In the genomic region with DNA sequence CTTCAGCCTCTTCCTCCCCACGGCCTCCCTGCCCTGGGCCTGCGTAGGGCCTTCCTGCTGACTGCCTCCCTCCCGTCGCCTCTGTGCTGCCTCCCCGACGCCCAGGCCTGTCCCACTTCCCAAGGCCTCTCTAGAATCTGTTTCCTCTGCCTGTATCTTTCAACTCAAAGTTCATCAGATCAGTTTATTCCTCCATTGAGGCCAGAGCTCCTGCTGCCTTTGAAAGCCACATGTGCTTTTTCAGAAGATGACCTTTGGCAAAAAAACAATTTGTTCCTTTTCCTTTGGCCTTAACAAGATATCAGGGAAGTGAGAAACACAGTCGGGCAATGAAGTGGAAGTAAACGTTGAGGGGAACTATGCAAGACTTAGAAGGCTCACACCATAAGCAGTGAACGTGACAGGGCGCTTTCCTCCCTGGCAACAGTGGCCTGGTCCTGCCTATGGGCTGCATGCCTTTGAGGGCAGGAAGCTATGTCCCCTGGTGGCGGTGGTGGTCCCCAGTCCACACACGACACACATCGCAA, we compare ENCODE assay signal across 12 cellular contexts.
DNase-seq lines count a peak whose midpoint lies in the region; ATAC-seq and TF ChIP-seq lines count a peak whose summit lies in the region.
"Had no signal": no experiment of that assay in that cellular context is flagged by ENCODE, and none has a peak within 500 bp of the region (broad histone marks: within the 10 kb centered on the region; RNA-seq: fewer than 3 reads in every experiment).

No MANE protein-coding gene starts in this region.

- H3K4me3 ChIP-seq in liver (ENCODE audit: low read depth in 1 of 3, low read length in 3 of 3) (no peak overlapping the region), psoas muscle (no peak overlapping the region), PC-3 (ENCODE audit: low read length) (no peak overlapping the region)
- H3K4me3 ChIP-seq: body of pancreas had no signal

- H2AFZ ChIP-seq in PC-3 (ENCODE audit: low read length): no peak overlapping the region

- H3K4me3 Mint-ChIP-seq in stimulated activated naive B cell treated with anti-CD40 and anti-IgM and Interleukin-4, amounts not matched to agents 10 μg/mL and 1 μg/mL and 100 μg/mL, for 72 hours: no peak overlapping the region

- CTCF ChIA-PET in PC-3 (lab: Charles Lee): no interaction called here

- H3K9me3 Mint-ChIP-seq in stimulated activated naive B cell treated with anti-CD40 and anti-IgM and Interleukin-4, amounts not matched to agents 10 μg/mL and 1 μg/mL and 100 μg/mL, for 72 hours: peaks cover 0 to 2% of the 10 kb centered on the region in 2 donors

- intact Hi-C loops in psoas muscle (cut with DNase I) (no loop called here), PC-3 (cut with micrococcal nuclease) (no loop called here)

- H3K79me2 ChIP-seq in PC-3 (ENCODE audit: low read length): no peaks in the 10 kb centered on the region

- H3K4me1 Mint-ChIP-seq in stimulated activated naive B cell treated with anti-CD40 and anti-IgM and Interleukin-4, amounts not matched to agents 10 μg/mL and 1 μg/mL and 100 μg/mL, for 72 hours: peaks cover 29 to 54% of the 10 kb centered on the region in 2 donors

- TF ChIP-seq CTCF in liver (IDR thresholded peaks at IDR 0.05; ENCODE audit: low read depth, low read length, missing input control): no peak
- TF ChIP-seq CTCF in psoas muscle (IDR thresholded peaks at IDR 0.05): no peak
- no peak for TF ChIP-seq CTCF in PC-3 (conservative IDR thresholded peaks at IDR 0.05; ENCODE audit: low read depth, low read length)

- peak; percentile 67 to 75 for ATAC-seq in stimulated activated naive B cell treated with anti-CD40 and anti-IgM and Interleukin-4, amounts not matched to agents 10 μg/mL and 1 μg/mL and 100 μg/mL, for 72 hours (replicated peaks)
- ATAC-seq in psoas muscle: no peak
- ATAC-seq in PC-3: no peak
- ATAC-seq: activated CD4-positive, CD25-positive, alpha-beta regulatory T cell treated with anti-CD3 and anti-CD28 coated beads, Interleukin-2, amount 50 U/mL, for 24 hours; body of pancreas had no signal

- no peak overlapping the region for H3K4me2 ChIP-seq in PC-3 (ENCODE audit: low read length)

- H3K27me3 Mint-ChIP-seq in stimulated activated naive B cell treated with anti-CD40 and anti-IgM and Interleukin-4, amounts not matched to agents 10 μg/mL and 1 μg/mL and 100 μg/mL, for 72 hours: no peaks in the 10 kb centered on the region

- peaks cover 4 to 28% (median 14%) of the 10 kb centered on the region in 4 donors for H3K4me1 ChIP-seq in liver (ENCODE audit: control insufficient read depth in 4 of 4, insufficient read depth in 4 of 4, low read length in 3 of 4)
- peaks cover 11% of the 10 kb centered on the region for H3K4me1 ChIP-seq in psoas muscle
- no peaks in the 10 kb centered on the region for H3K4me1 ChIP-seq in PC-3 (ENCODE audit: insufficient read depth, low read length)
- H3K4me1 ChIP-seq: body of pancreas had no signal

- no peaks in the 10 kb centered on the region for H3K27me3 ChIP-seq in liver (ENCODE audit: control insufficient read depth in 4 of 4, insufficient read depth in 4 of 4, low read length in 3 of 4)
- no peaks in the 10 kb centered on the region for H3K27me3 ChIP-seq in psoas muscle (ENCODE audit: insufficient read depth in 3 of 3, low read length in 2 of 3)
- H3K27me3 ChIP-seq in PC-3 (ENCODE audit: low read length): no peaks in the 10 kb centered on the region
- H3K27me3 ChIP-seq: body of pancreas had no signal

- H3K27ac ChIP-seq in caudate nucleus (ENCODE audit: low read depth, low read length) (peak overlapping the region; percentile 70), liver (ENCODE audit: low read depth in 1 of 2, low read length in 2 of 2) (peak overlapping the region; percentile 71 to 93), psoas muscle (no peak overlapping the region), PC-3 (ENCODE audit: low read length) (no peak overlapping the region)

- BruUV-seq in PC-3 (replicated peaks; lab: Mats Ljungman, UMichigan): no TSS peak

- H3F3A ChIP-seq in PC-3 (ENCODE audit: low read length, unreplicated experiment): no peaks in the 10 kb centered on the region

- no peaks in the 10 kb centered on the region for H3K9me2 ChIP-seq in PC-3 (replicated peaks; ENCODE audit: low read length)

- TF ChIP-seq RAD21 in liver (IDR thresholded peaks at IDR 0.05): peak; percentile 34 to 55

- POLR2A ChIA-PET in PC-3 (lab: Charles Lee; ENCODE audit: unreplicated experiment): no interaction called here

- H3K27ac Mint-ChIP-seq in stimulated activated naive B cell treated with anti-CD40 and anti-IgM and Interleukin-4, amounts not matched to agents 10 μg/mL and 1 μg/mL and 100 μg/mL, for 72 hours: peak overlapping the region; percentile 56

- no peaks in the 10 kb centered on the region for H3K9me3 ChIP-seq in liver (ENCODE audit: control insufficient read depth in 4 of 4, low read length in 3 of 4)
- H3K9me3 ChIP-seq in psoas muscle: no peaks in the 10 kb centered on the region
- no peaks in the 10 kb centered on the region for H3K9me3 ChIP-seq in PC-3 (ENCODE audit: low read length)
- H3K9me3 ChIP-seq: body of pancreas had no signal

- no peaks in the 10 kb centered on the region for H4K20me1 ChIP-seq in PC-3 (ENCODE audit: low read length)

- 71% methylated on average over 13 of the region's 13 CpGs for WGBS in liver
- 82 to 85% (median 83%) methylated on average over 13 of the region's 13 CpGs for WGBS in psoas muscle, 3 donors

- H3K36me3 Mint-ChIP-seq in stimulated activated naive B cell treated with anti-CD40 and anti-IgM and Interleukin-4, amounts not matched to agents 10 μg/mL and 1 μg/mL and 100 μg/mL, for 72 hours: no peaks in the 10 kb centered on the region

- in situ Hi-C loops in KBM-7 (cut with MboI; ENCODE audit: low pct_unique_long_range_greater_than_20kb, low sequenced_read_pairs): no loop called here

- DNase-seq in KBM-7 (peak; percentile 49), caudate nucleus (lab: John Stamatoyannopoulos, UW) (peak in 8 of 61 donors; percentile 11 to 25 (median 17)), psoas muscle (no peak), hepatic stellate cell (ENCODE audit: low spot score) (no peak), PC-3 (no peak)
- peak; percentile 6 for DNase-seq in stimulated activated naive B cell treated with anti-CD40 and anti-IgM and Interleukin-4, amounts not matched to agents 10 μg/mL and 1 μg/mL and 100 μg/mL, for 72 hours
- no peak for DNase-seq in activated CD8-positive, alpha-beta memory T cell treated with anti-CD3 and anti-CD28 coated beads, Interleukin-2, amount 50 U/mL, for 4 hours
- DNase-seq: NCI-H446 treated with DMSO at 0.1 percent for 48 hours; stimulated activated CD4-positive, alpha-beta T cell treated with anti-CD3 and anti-CD28 coated beads, Interleukin-12 subunit alpha, Interleukin-12 subunit beta, amount 100 ng/mL, for 4 hours had no signal

- no peaks in the 10 kb centered on the region for H3K36me3 ChIP-seq in liver (ENCODE audit: control insufficient read depth in 4 of 4, insufficient read depth in 3 of 4, low read depth in 1 of 4, low read length in 3 of 4)
- no peaks in the 10 kb centered on the region for H3K36me3 ChIP-seq in psoas muscle (ENCODE audit: insufficient read depth in 1 of 2, low read depth in 1 of 2)
- no peaks in the 10 kb centered on the region for H3K36me3 ChIP-seq in PC-3 (ENCODE audit: low read depth, low read length)

- no peak overlapping the region for H3K9ac ChIP-seq in liver (ENCODE audit: low read depth in 1 of 2, low read length in 2 of 2)
- H3K9ac ChIP-seq in PC-3 (ENCODE audit: low read length): no peak overlapping the region

TF ChIP-seq in liver, 16 proteins besides CTCF, POLR2A, EP300 and RAD21 (continues in another document):
- TF ChIP-seq, protein P1, sequence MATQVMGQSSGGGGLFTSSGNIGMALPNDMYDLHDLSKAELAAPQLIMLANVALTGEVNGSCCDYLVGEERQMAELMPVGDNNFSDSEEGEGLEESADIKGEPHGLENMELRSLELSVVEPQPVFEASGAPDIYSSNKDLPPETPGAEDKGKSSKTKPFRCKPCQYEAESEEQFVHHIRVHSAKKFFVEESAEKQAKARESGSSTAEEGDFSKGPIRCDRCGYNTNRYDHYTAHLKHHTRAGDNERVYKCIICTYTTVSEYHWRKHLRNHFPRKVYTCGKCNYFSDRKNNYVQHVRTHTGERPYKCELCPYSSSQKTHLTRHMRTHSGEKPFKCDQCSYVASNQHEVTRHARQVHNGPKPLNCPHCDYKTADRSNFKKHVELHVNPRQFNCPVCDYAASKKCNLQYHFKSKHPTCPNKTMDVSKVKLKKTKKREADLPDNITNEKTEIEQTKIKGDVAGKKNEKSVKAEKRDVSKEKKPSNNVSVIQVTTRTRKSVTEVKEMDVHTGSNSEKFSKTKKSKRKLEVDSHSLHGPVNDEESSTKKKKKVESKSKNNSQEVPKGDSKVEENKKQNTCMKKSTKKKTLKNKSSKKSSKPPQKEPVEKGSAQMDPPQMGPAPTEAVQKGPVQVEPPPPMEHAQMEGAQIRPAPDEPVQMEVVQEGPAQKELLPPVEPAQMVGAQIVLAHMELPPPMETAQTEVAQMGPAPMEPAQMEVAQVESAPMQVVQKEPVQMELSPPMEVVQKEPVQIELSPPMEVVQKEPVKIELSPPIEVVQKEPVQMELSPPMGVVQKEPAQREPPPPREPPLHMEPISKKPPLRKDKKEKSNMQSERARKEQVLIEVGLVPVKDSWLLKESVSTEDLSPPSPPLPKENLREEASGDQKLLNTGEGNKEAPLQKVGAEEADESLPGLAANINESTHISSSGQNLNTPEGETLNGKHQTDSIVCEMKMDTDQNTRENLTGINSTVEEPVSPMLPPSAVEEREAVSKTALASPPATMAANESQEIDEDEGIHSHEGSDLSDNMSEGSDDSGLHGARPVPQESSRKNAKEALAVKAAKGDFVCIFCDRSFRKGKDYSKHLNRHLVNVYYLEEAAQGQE (IDR thresholded peaks at IDR 0.05): no peak
- TF ChIP-seq EGR1 (IDR thresholded peaks at IDR 0.05; ENCODE audit: low read depth in 2 of 2) (peak in 1 of 2 donors; percentile 30), FOXA1 (IDR thresholded peaks at IDR 0.05) (no peak), YY1 (IDR thresholded peaks at IDR 0.05) (peak; percentile 39), SP1 (IDR thresholded peaks at IDR 0.05) (peak; percentile 76), RXRA (IDR thresholded peaks at IDR 0.05) (peak; percentile 63 to 67), HNF4G (IDR thresholded peaks at IDR 0.05) (no peak), FOXA2 (IDR thresholded peaks at IDR 0.05) (no peak), JUND (IDR thresholded peaks at IDR 0.05) (no peak), TAF1 (conservative IDR thresholded peaks at IDR 0.05) (no peak), GABPA (IDR thresholded peaks at IDR 0.05 in 1 of 2, conservative IDR thresholded peaks at IDR 0.05 in 1 of 2) (no peak)
- TF ChIP-seq, protein P2, sequence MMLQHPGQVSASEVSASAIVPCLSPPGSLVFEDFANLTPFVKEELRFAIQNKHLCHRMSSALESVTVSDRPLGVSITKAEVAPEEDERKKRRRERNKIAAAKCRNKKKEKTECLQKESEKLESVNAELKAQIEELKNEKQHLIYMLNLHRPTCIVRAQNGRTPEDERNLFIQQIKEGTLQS (IDR thresholded peaks at IDR 0.05): no peak
- TF ChIP-seq, protein P3, sequence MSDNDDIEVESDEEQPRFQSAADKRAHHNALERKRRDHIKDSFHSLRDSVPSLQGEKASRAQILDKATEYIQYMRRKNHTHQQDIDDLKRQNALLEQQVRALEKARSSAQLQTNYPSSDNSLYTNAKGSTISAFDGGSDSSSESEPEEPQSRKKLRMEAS (IDR thresholded peaks at IDR 0.05): peak; percentile 95

Comparison
In these comparisons a context has a peak if more than half of its experiments do, and no peak if none do; other contexts are left out.
1. DNase-seq: peak in KBM-7 (single experiment) and stimulated activated naive B cell treated with anti-CD40 and anti-IgM and Interleukin-4, amounts not matched to agents 10 μg/mL and 1 μg/mL and 100 μg/mL, for 72 hours (single experiment); none in psoas muscle (0 of 2), hepatic stellate cell (single experiment), activated CD8-positive, alpha-beta memory T cell treated with anti-CD3 and anti-CD28 coated beads, Interleukin-2, amount 50 U/mL, for 4 hours (single experiment) and PC-3 (single experiment).
2. H3K27ac ChIP-seq: peak in caudate nucleus (single experiment) and liver (2 of 2); none in psoas muscle (single experiment) and PC-3 (single experiment).
3. ATAC-seq: peak in stimulated activated naive B cell treated with anti-CD40 and anti-IgM and Interleukin-4, amounts not matched to agents 10 μg/mL and 1 μg/mL and 100 μg/mL, for 72 hours (2 of 2); none in psoas muscle (0 of 4) and PC-3 (single experiment).